10 cellular contexts compared by ENCODE assay signal in genomic region chr7:30308392-30308791, GRCh38. TPM values are rescaled to one million over a fixed set of nuclear protein-coding genes. Genes with fewer than 3 reads are reported as not detected.
DNase-seq lines count a peak whose midpoint lies in the region; ATAC-seq and TF ChIP-seq lines count a peak whose summit lies in the region.
"Had no signal": no experiment of that assay in that cellular context is flagged by ENCODE, and none has a peak within 500 bp of the region (broad histone marks: within the 10 kb centered on the region; RNA-seq: fewer than 3 reads in every experiment).

No MANE protein-coding gene starts in this region.

- TF ChIP-seq POLR2A in NB4 (IDR thresholded peaks at IDR 0.05; ENCODE audit: extremely low read depth, insufficient read length) = no peak

- ATAC-seq in activated T-helper 17 cell treated with anti-CD3 and anti-CD28 coated beads, Interleukin-2, amount 50 U/mL, for 72 hours (replicated peaks) = peak; percentile 92
- ATAC-seq in GM19351 (IDR thresholded peaks at IDR 0.05; ENCODE audit: unreplicated experiment) = no peak

- DNase-seq in A172 (ENCODE audit: low spot score) (peak; percentile 35), DMS 273 treated with DMSO at 0.1 percent for 48 hours (lab: John Stamatoyannopoulos, UW) (peak; percentile 41), NB4 (ENCODE audit: low read depth) (peak; percentile 43), NCI-H2081 treated with DMSO at 0.1 percent for 48 hours (lab: John Stamatoyannopoulos, UW) (no peak), iPS-NIHi11 (ENCODE audit: low spot score) (no peak)
- no peak for DNase-seq in activated effector memory CD4-positive, alpha-beta T cell treated with Interleukin-2 at 50 U/mL for 16 hours
- DNase-seq: NCI-H2081 had no signal

- TF ChIP-seq CTCF in NB4 (IDR thresholded peaks at IDR 0.05; ENCODE audit: low read depth, low read length) = no peak

- H3K4me3 Mint-ChIP-seq in activated T-helper 17 cell treated with anti-CD3 and anti-CD28 coated beads, Interleukin-2, amount 50 U/mL, for 72 hours = peak overlapping the region; percentile 60

- H3K4me1 Mint-ChIP-seq in activated T-helper 17 cell treated with anti-CD3 and anti-CD28 coated beads, Interleukin-2, amount 50 U/mL, for 72 hours = peaks cover 41% of the 10 kb centered on the region

- peak overlapping the region; percentile 54 for H3K27ac Mint-ChIP-seq in activated T-helper 17 cell treated with anti-CD3 and anti-CD28 coated beads, Interleukin-2, amount 50 U/mL, for 72 hours

- no peaks in the 10 kb centered on the region for H3K9me3 Mint-ChIP-seq in activated T-helper 17 cell treated with anti-CD3 and anti-CD28 coated beads, Interleukin-2, amount 50 U/mL, for 72 hours

- no peaks in the 10 kb centered on the region for H3K27me3 Mint-ChIP-seq in activated T-helper 17 cell treated with anti-CD3 and anti-CD28 coated beads, Interleukin-2, amount 50 U/mL, for 72 hours

- H3K4me3 ChIP-seq in NB4 (ENCODE audit: low read depth, low read length) = no peak overlapping the region
- H3K4me3 ChIP-seq: tibial nerve had no signal

- no peaks in the 10 kb centered on the region for H3K36me3 Mint-ChIP-seq in activated T-helper 17 cell treated with anti-CD3 and anti-CD28 coated beads, Interleukin-2, amount 50 U/mL, for 72 hours (ENCODE audit: low read depth)

RNA-seq across cellular contexts. Expression of gene ZNRF2, which starts 24.0 kb away (rescaled TPM):
- total RNA-seq in A172 (2014; rRNA removed; shearing (Covaris generic)) = 13.1 and 15.0 TPM in 2 replicates
- 1 to 10 TPM; 6.7 to 9.8 TPM for total RNA-seq in activated T-helper 17 cell treated with anti-CD3 and anti-CD28 coated beads, Interleukin-2, amount 50 U/mL, for 72 hours

Comparison
In these comparisons a context has a peak if more than half of its experiments do, and no peak if none do; other contexts are left out.
1. DNase-seq: peak in A172 (single experiment), DMS 273 treated with DMSO at 0.1 percent for 48 hours (single experiment) and NB4 (single experiment); none in activated effector memory CD4-positive, alpha-beta T cell treated with Interleukin-2 at 50 U/mL for 16 hours (single experiment), NCI-H2081 treated with DMSO at 0.1 percent for 48 hours (single experiment) and iPS-NIHi11 (single experiment).